ENCODE assay signal across 1 cellular context in genomic region chrX:135985974-135986312, GRCh38.
TF ChIP-seq lines count a peak whose summit lies in the region.

No MANE protein-coding gene starts in this region.

TF ChIP-seq in HepG2, 621 proteins besides CTCF, POLR2A, EP300 and RAD21 (continued from another document):
- TF ChIP-seq MXD1 (CRISPR knock-in tag; IDR thresholded peaks at IDR 0.05) (no peak), MED1 (CRISPR knock-in tag; IDR thresholded peaks at IDR 0.05) (no peak), IRF9 (CRISPR knock-in tag; IDR thresholded peaks at IDR 0.05; ENCODE audit: borderline replicate concordance) (no peak)
